8 cellular contexts compared by ENCODE assay signal in genomic region chr5:144187699-144188294, GRCh38. TPM values are rescaled to one million over a fixed set of nuclear protein-coding genes. Genes with fewer than 3 reads are reported as not detected.
DNase-seq lines count a peak whose midpoint lies in the region; ATAC-seq lines count a peak whose summit lies in the region.

No MANE protein-coding gene starts in this region.

- peak overlapping the region in 1 of 2 donors; percentile 17 for H3K4me3 ChIP-seq in CD4-positive, alpha-beta memory T cell (ENCODE audit: low read length in 2 of 2)
- no peak overlapping the region for H3K4me3 ChIP-seq in SJCRH30

- H3K36me3 Mint-ChIP-seq in CD4-positive, alpha-beta memory T cell = no peaks in the 10 kb centered on the region

- no peaks in the 10 kb centered on the region for H3K27me3 Mint-ChIP-seq in CD4-positive, alpha-beta memory T cell

- peak overlapping the region; percentile 78 for H3K27ac ChIP-seq in CD4-positive, alpha-beta memory T cell (ENCODE audit: low read depth, low read length)
- peak overlapping the region; percentile 28; the same call in 1 of the 2 replicates for H3K27ac ChIP-seq in SJCRH30

- no peaks in the 10 kb centered on the region for H3K9me3 Mint-ChIP-seq in CD4-positive, alpha-beta memory T cell

- H3K4me3 Mint-ChIP-seq in CD4-positive, alpha-beta memory T cell = peak overlapping the region; percentile 15 to 91 (median 78)

- POLR2A ChIA-PET in CD4-positive, alpha-beta memory T cell (lab: Charles Lee; ENCODE audit: partially characterized antibody) = interaction anchor here (0.6 to 9.8 kb wide), 12 partner anchors 17 to 1928 kb away, joined by 3 to 150 read pairs (median 5); partner anchors contain the start of genes KCTD16, NR3C1 and YIPF5

- ATAC-seq in GM19452 (IDR thresholded peaks at IDR 0.05; ENCODE audit: unreplicated experiment) = peak; percentile 79
- peak; percentile 76 for ATAC-seq in HG03521 (IDR thresholded peaks at IDR 0.05; ENCODE audit: unreplicated experiment)

- DNase-seq in CD4-positive, alpha-beta memory T cell = peak; percentile 82 to 96 (median 84)
- DNase-seq in SJCRH30 (peak; percentile 66 to 69), left kidney (ENCODE audit: low read depth, low spot score) (peak; percentile 68), NCI-H128 (lab: John Stamatoyannopoulos, UW; ENCODE audit: unreplicated experiment) (no peak)
- DNase-seq in activated naive CD4-positive, alpha-beta T cell treated with anti-CD3 and anti-CD28 coated beads, Interleukin-2, amount 50 U/mL, for 16 hours = peak; percentile 56
- peak; percentile 71 to 82 for DNase-seq in stimulated activated CD8-positive, alpha-beta memory T cell treated with anti-CD3 and anti-CD28 coated beads, Interleukin-7, amount 100 ng/mL, for 4 hours (ENCODE audit: low read depth in 2 of 2)

- H3K36me3 ChIP-seq in CD4-positive, alpha-beta memory T cell (ENCODE audit: insufficient read depth, low read length) = no peaks in the 10 kb centered on the region
- no peaks in the 10 kb centered on the region for H3K36me3 ChIP-seq in SJCRH30

- H3K9me3 ChIP-seq in CD4-positive, alpha-beta memory T cell (ENCODE audit: control insufficient read depth in 1 of 2, low read length in 2 of 2) = no peaks in the 10 kb centered on the region
- H3K9me3 ChIP-seq in SJCRH30 (replicated peaks) = no peaks in the 10 kb centered on the region

- intact Hi-C loops in CD4-positive, alpha-beta memory T cell (cut with micrococcal nuclease) = loop anchor here (1.0 to 2.0 kb wide), 3 partner anchors 17 to 1185 kb away; partner anchors contain the start of genes KCTD16 and YIPF5

- peak overlapping the region in 2 of 7 donors; percentile 91 to 98 for H3K27ac Mint-ChIP-seq in CD4-positive, alpha-beta memory T cell

- peaks cover 90% of the 10 kb centered on the region for H3K4me1 ChIP-seq in CD4-positive, alpha-beta memory T cell (ENCODE audit: insufficient read depth, low read length)
- peaks cover 14% of the 10 kb centered on the region for H3K4me1 ChIP-seq in SJCRH30

- CTCF ChIA-PET in CD4-positive, alpha-beta memory T cell (lab: Charles Lee; ENCODE audit: partially characterized antibody) = interaction anchor here (0.7 to 11.6 kb wide), 12 partner anchors 8 to 1475 kb away, joined by 3 to 138 read pairs (median 4); partner anchors contain the start of genes KCTD16 and YIPF5

- peaks cover 11 to 58% (median 50%) of the 10 kb centered on the region in 4 donors for H3K4me1 Mint-ChIP-seq in CD4-positive, alpha-beta memory T cell

- H3K27me3 ChIP-seq in CD4-positive, alpha-beta memory T cell (ENCODE audit: insufficient read depth, low read length) = no peaks in the 10 kb centered on the region
- no peaks in the 10 kb centered on the region for H3K27me3 ChIP-seq in SJCRH30

RNA-seq across cellular contexts. Expression of gene KCTD16, which starts 17.1 kb away (rescaled TPM):
- under 1 TPM; 0.14 to 0.20 TPM for total RNA-seq in CD4-positive, alpha-beta memory T cell
- under 1 TPM in 1 of 2 donors, not detected in 1; 0.03 TPM for polyA plus RNA-seq in CD4-positive, alpha-beta memory T cell
- total RNA-seq in SJCRH30 (2014; rRNA removed; shearing (Covaris generic)) = 0.04 and 0.05 TPM in 2 replicates

RNA-seq across cellular contexts. Expression of gene YIPF5, which starts 17.3 kb away (rescaled TPM):
- 10 to 100 TPM; 50.5 to 56.3 TPM for total RNA-seq in CD4-positive, alpha-beta memory T cell
- 10 to 100 TPM; 68.4 to 70.8 TPM for polyA plus RNA-seq in CD4-positive, alpha-beta memory T cell
- total RNA-seq in SJCRH30 (2014; rRNA removed; shearing (Covaris generic)) = 43.1 and 45.6 TPM in 2 replicates
